In genomic region chr2:43088148-43089073, GRCh38 we compare ENCODE assay signal across 1 cellular context.
TF ChIP-seq lines count a peak whose summit lies in the region.

No MANE protein-coding gene starts in this region.

TF ChIP-seq in HepG2, 621 proteins besides CTCF, POLR2A, EP300 and RAD21 (continued from another document and continues in another):
- no peak for TF ChIP-seq ZFP36L2 (CRISPR knock-in tag; IDR thresholded peaks at IDR 0.05)
- no peak for TF ChIP-seq NFYB (CRISPR knock-in tag; IDR thresholded peaks at IDR 0.05)
- no peak; the same call in 1 of the 2 replicates for TF ChIP-seq REPIN1 (CRISPR knock-in tag; IDR thresholded peaks at IDR 0.05; ENCODE audit: borderline replicate concordance, low read depth)
- TF ChIP-seq ZNF746 (CRISPR knock-in tag; IDR thresholded peaks at IDR 0.05): no peak
- no peak; the same call in 1 of the 2 replicates for TF ChIP-seq JUNB (CRISPR knock-in tag; IDR thresholded peaks at IDR 0.05; ENCODE audit: borderline replicate concordance)
- TF ChIP-seq ELF1 (CRISPR knock-in tag; IDR thresholded peaks at IDR 0.05): no peak
- no peak for TF ChIP-seq ZNF83 (CRISPR knock-in tag; IDR thresholded peaks at IDR 0.05; ENCODE audit: borderline replicate concordance)
- TF ChIP-seq ARID4A (CRISPR knock-in tag; IDR thresholded peaks at IDR 0.05; ENCODE audit: borderline replicate concordance): no peak
- TF ChIP-seq ZHX2 (IDR thresholded peaks at IDR 0.05; ENCODE audit: low read depth): no peak
- TF ChIP-seq ZHX2 (CRISPR knock-in tag; IDR thresholded peaks at IDR 0.05; ENCODE audit: borderline replicate concordance): no peak
- no peak; the same call in 1 of the 2 replicates for TF ChIP-seq IKZF5 (CRISPR knock-in tag; IDR thresholded peaks at IDR 0.05)
- no peak for TF ChIP-seq GPBP1L1 (CRISPR knock-in tag; IDR thresholded peaks at IDR 0.05)
- TF ChIP-seq KAT8 (CRISPR knock-in tag; IDR thresholded peaks at IDR 0.05): peak; percentile 69
- TF ChIP-seq CENPX (CRISPR knock-in tag; IDR thresholded peaks at IDR 0.05): no peak
- no peak for TF ChIP-seq ZNF674 (CRISPR knock-in tag; IDR thresholded peaks at IDR 0.05; ENCODE audit: low read depth)
- no peak for TF ChIP-seq MTA3 (CRISPR knock-in tag; IDR thresholded peaks at IDR 0.05)
- TF ChIP-seq MAFG (CRISPR knock-in tag; IDR thresholded peaks at IDR 0.05): no peak
- no peak for TF ChIP-seq NR0B2 (CRISPR knock-in tag; IDR thresholded peaks at IDR 0.05)
- no peak for TF ChIP-seq CHCHD3 (CRISPR knock-in tag; IDR thresholded peaks at IDR 0.05)
- TF ChIP-seq ZFX (CRISPR knock-in tag; IDR thresholded peaks at IDR 0.05; ENCODE audit: low read depth): no peak
- no peak for TF ChIP-seq ZBTB14 (CRISPR knock-in tag; IDR thresholded peaks at IDR 0.05)
- no peak for TF ChIP-seq ZNF784 (CRISPR knock-in tag; IDR thresholded peaks at IDR 0.05; ENCODE audit: borderline replicate concordance)
- TF ChIP-seq THRA (CRISPR knock-in tag; IDR thresholded peaks at IDR 0.05; ENCODE audit: borderline replicate concordance): peak; percentile 26; the same call in 1 of the 2 replicates
- peak; percentile 27 for TF ChIP-seq YY1 (IDR thresholded peaks at IDR 0.05; ENCODE audit: insufficient read depth, insufficient replicate concordance, low read depth, low read length)
- TF ChIP-seq ETV5 (CRISPR knock-in tag; IDR thresholded peaks at IDR 0.05; ENCODE audit: borderline replicate concordance): no peak
- TF ChIP-seq TMF1 (CRISPR knock-in tag; IDR thresholded peaks at IDR 0.05; ENCODE audit: low read depth): no peak
- TF ChIP-seq ZBTB43 (CRISPR knock-in tag; conservative IDR thresholded peaks at IDR 0.05): peak; percentile 58; the same call in 1 of the 2 replicates
- TF ChIP-seq HHEX (CRISPR knock-in tag; IDR thresholded peaks at IDR 0.05): no peak; the same call in 1 of the 2 replicates
- no peak for TF ChIP-seq PHF20 (CRISPR knock-in tag; IDR thresholded peaks at IDR 0.05)
- no peak for TF ChIP-seq XBP1 (CRISPR knock-in tag; IDR thresholded peaks at IDR 0.05)
- no peak for TF ChIP-seq ATF1 (CRISPR knock-in tag; IDR thresholded peaks at IDR 0.05)
- peak; percentile 69 for TF ChIP-seq PHF5A (CRISPR knock-in tag; IDR thresholded peaks at IDR 0.05; ENCODE audit: low read depth, unreplicated experiment)
- TF ChIP-seq TRIM22 (IDR thresholded peaks at IDR 0.05): no peak
- TF ChIP-seq ZNF276 (CRISPR knock-in tag; IDR thresholded peaks at IDR 0.05; ENCODE audit: low read depth): no peak
- no peak for TF ChIP-seq ZNF547 (CRISPR knock-in tag; IDR thresholded peaks at IDR 0.05)
- no peak for TF ChIP-seq CBX2 (IDR thresholded peaks at IDR 0.05; ENCODE audit: low read depth, low read length)
- no peak for TF ChIP-seq CBX2 (CRISPR knock-in tag; IDR thresholded peaks at IDR 0.05; ENCODE audit: low read depth)
